Comparison of ENCODE assay signal across 12 cellular contexts in the genomic region with DNA sequence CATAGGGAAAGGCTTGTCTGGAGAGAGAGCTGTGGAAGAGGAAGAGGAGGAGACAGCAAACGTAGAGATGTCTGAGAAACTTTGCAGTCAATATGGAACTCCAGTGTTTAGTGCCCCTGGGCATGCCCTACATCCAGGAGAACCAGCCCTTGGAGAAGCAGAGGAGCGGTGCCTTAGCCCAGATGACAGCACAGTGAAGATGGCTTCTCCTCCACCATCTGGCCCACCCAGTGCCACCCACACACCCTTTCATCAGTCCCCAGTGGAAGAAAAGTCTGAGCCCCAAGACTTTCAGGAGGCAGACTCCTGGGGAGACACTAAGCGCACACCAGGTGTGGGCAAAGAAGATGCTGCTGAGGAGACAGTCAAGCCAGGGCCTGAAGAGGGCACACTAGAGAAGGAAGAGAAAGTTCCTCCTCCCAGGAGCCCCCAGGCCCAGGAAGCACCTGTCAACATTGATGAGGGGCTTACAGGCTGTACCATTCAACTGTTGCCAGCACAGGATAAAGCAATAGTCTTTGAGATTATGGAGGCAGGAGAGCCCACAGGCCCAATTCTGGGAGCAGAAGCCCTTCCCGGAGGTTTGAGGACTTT.
"Had no signal": no experiment of that assay in that cellular context is flagged by ENCODE, and none has a peak within 500 bp of the region (broad histone marks: within the 10 kb centered on the region; RNA-seq: fewer than 3 reads in every experiment).

No MANE protein-coding gene starts in this region.

- H3K4me1 ChIP-seq: breast epithelium, lower lobe of right lung, thyroid gland had no signal

- H3K36me3 ChIP-seq: breast epithelium, lower lobe of right lung had no signal

- DNase-seq: activated CD4-positive, alpha-beta T cell treated with anti-CD3 and anti-CD28 coated beads, Interleukin-2, amount 50 U/mL, for 1 hour; activated effector memory CD4-positive, alpha-beta T cell treated with Interleukin-2 at 50 U/mL for 16 hours; activated T-cell treated with anti-CD3 and anti-CD28 coated beads for 4 hours; aorta; lower lobe of right lung; midbrain; thyroid gland had no signal

- ATAC-seq: esophagus mucosa, lower lobe of right lung, WTC11 had no signal

- H3K27me3 ChIP-seq: breast epithelium, dorsolateral prefrontal cortex, thyroid gland had no signal

- H3K4me3 ChIP-seq: breast epithelium, lower lobe of right lung, skin epidermis, thyroid gland had no signal

- H3K9me3 ChIP-seq: breast epithelium, lower lobe of right lung, thyroid gland had no signal

- H3K27ac ChIP-seq: breast epithelium, lower lobe of right lung, skin epidermis, thyroid gland had no signal
